Comparison of ENCODE assay signal across 9 cellular contexts in genomic region chr17:4635823-4636375, GRCh38. TPM values are rescaled to one million over a fixed set of nuclear protein-coding genes. Genes with fewer than 3 reads are reported as not detected.
DNase-seq lines count a peak whose midpoint lies in the region; ATAC-seq lines count a peak whose summit lies in the region.
"Had no signal": no experiment of that assay in that cellular context is flagged by ENCODE, and none has a peak within 500 bp of the region (broad histone marks: within the 10 kb centered on the region; RNA-seq: fewer than 3 reads in every experiment).

No MANE protein-coding gene starts in this region.

- intact Hi-C loops in sciatic nerve (cut with DNase I): no loop called here

- DNase-seq in activated CD4-positive, alpha-beta T cell treated with anti-CD3 and anti-CD28 coated beads, Interleukin-2, amount 50 U/mL, for 48 hours: peak; percentile 6 to 22
- DNase-seq in activated CD4-positive, alpha-beta T cell treated with anti-CD3 and anti-CD28 coated beads for 1 hour: no peak
- DNase-seq in SIG-M5 (lab: John Stamatoyannopoulos, UW) (peak; percentile 42), sciatic nerve (ENCODE audit: low spot score) (no peak), mesenteric fat pad (ENCODE audit: low spot score) (no peak), NCI-H146 (lab: John Stamatoyannopoulos, UW) (no peak)

- ATAC-seq in HG02852 (IDR thresholded peaks at IDR 0.05; ENCODE audit: unreplicated experiment): peak; percentile 59
- peak; percentile 67 for ATAC-seq in sciatic nerve
- no peak for ATAC-seq in GM18907 (IDR thresholded peaks at IDR 0.05; ENCODE audit: unreplicated experiment)

RNA-seq across cellular contexts. Expression of gene ALOX15, which starts 5.6 kb away (rescaled TPM):
- total RNA-seq in sciatic nerve (0.45 TPM), mesenteric fat pad (not detected)
- total RNA-seq: M059J had no signal

RNA-seq across cellular contexts. Expression of gene SMTNL2, which starts 51.6 kb away (rescaled TPM):
- 1.6 TPM for total RNA-seq in sciatic nerve
- total RNA-seq in mesenteric fat pad: 0.74 TPM
- total RNA-seq: M059J had no signal

Comparison
In these comparisons a context has a peak if more than half of its experiments do, and no peak if none do; other contexts are left out.
1. DNase-seq: peak in activated CD4-positive, alpha-beta T cell treated with anti-CD3 and anti-CD28 coated beads, Interleukin-2, amount 50 U/mL, for 48 hours (2 of 2) and SIG-M5 (single experiment); none in activated CD4-positive, alpha-beta T cell treated with anti-CD3 and anti-CD28 coated beads for 1 hour (single experiment), sciatic nerve (single experiment), mesenteric fat pad (single experiment) and NCI-H146 (single experiment).